8 cellular contexts compared by ENCODE assay signal in genomic region chr9:127244609-127245601, GRCh38. TPM values are rescaled to one million over a fixed set of nuclear protein-coding genes. Genes with fewer than 3 reads are reported as not detected.
DNase-seq lines count a peak whose midpoint lies in the region; ATAC-seq and TF ChIP-seq lines count a peak whose summit lies in the region.

No MANE protein-coding gene starts in this region.

- H2AFZ ChIP-seq in OCI-LY7 (ENCODE audit: low read length), result peak overlapping the region; percentile 93

- H3K4me3 ChIP-seq in OCI-LY7 (ENCODE audit: low read depth, low read length, poor library complexity, severe bottlenecking), result peak overlapping the region; percentile 70
- H3K4me3 ChIP-seq in epithelial cell of esophagus (ENCODE audit: low read length), result peak overlapping the region; percentile 68
- peak overlapping the region; percentile 40 for H3K4me3 ChIP-seq in mononuclear cell (ENCODE audit: low read length)

- BruUV-seq in OCI-LY7 (replicated peaks; lab: Mats Ljungman, UMichigan), result TSS peak; percentile 79

- intact Hi-C loops in OCI-LY7 (cut with micrococcal nuclease; ENCODE audit: unreplicated experiment), result no loop called here

- CTCF ChIA-PET in OCI-LY7 (lab: Charles Lee; ENCODE audit: unreplicated experiment), result no interaction called here

- peak overlapping the region; percentile 61 for H3K4me2 ChIP-seq in OCI-LY7 (ENCODE audit: low read length)

- H3K79me2 ChIP-seq in OCI-LY7 (ENCODE audit: insufficient read depth, low read depth, low read length), result no peaks in the 10 kb centered on the region

- DNase-seq in DMS 273 (lab: John Stamatoyannopoulos, UW; ENCODE audit: unreplicated experiment), result peak; percentile 99
- DNase-seq in HuH-7.5 (ENCODE audit: low spot score), result peak; percentile 90
- peak; percentile 97 for DNase-seq in OCI-LY7 (ENCODE audit: low spot score)
- DNase-seq in activated T-cell treated with anti-CD3 and anti-CD28 coated beads for 24 hours (ENCODE audit: low read depth), result peak; percentile 93
- DNase-seq in epithelial cell of esophagus (ENCODE audit: low read depth), result peak; percentile 97
- DNase-seq in stimulated activated CD8-positive, alpha-beta memory T cell treated with anti-CD3 and anti-CD28 coated beads, Interleukin-2, amount 100 ng/mL, for 1 hour (ENCODE audit: low read depth in 2 of 2), result peak; percentile 84 to 88

- no peaks in the 10 kb centered on the region for H3K27me3 ChIP-seq in mononuclear cell (ENCODE audit: insufficient read depth, low read length)

- peak; percentile 99 for ATAC-seq in GM21526 (IDR thresholded peaks at IDR 0.05; ENCODE audit: low FRiP score, unreplicated experiment)

- H3K27ac ChIP-seq in OCI-LY7 (ENCODE audit: low read depth, low read length, poor library complexity, severe bottlenecking), result no peak overlapping the region

- H3K36me3 ChIP-seq in OCI-LY7 (ENCODE audit: insufficient read depth, low read length), result no peaks in the 10 kb centered on the region

- H3K4me1 ChIP-seq in OCI-LY7 (ENCODE audit: insufficient read depth, low read length, poor library complexity, severe bottlenecking) (peaks cover 11% of the 10 kb centered on the region), mononuclear cell (ENCODE audit: insufficient read depth, low read length) (peaks cover 14% of the 10 kb centered on the region)

- H3K9me2 ChIP-seq in OCI-LY7 (ENCODE audit: insufficient read depth, low read length), result no peaks in the 10 kb centered on the region

- POLR2A ChIA-PET in OCI-LY7 (lab: Charles Lee), result interaction anchor here (0.6 to 1.7 kb wide), 7 partner anchors 8 to 35 kb away, joined by 3 to 9 read pairs (median 3); no protein-coding TSS in a partner anchor

- no peaks in the 10 kb centered on the region for H3K9me3 ChIP-seq in OCI-LY7 (ENCODE audit: low read length)
- no peaks in the 10 kb centered on the region for H3K9me3 ChIP-seq in mononuclear cell (ENCODE audit: low read depth, low read length)

- no peaks in the 10 kb centered on the region for H4K20me1 ChIP-seq in OCI-LY7 (ENCODE audit: insufficient read depth, low read length)

- TF ChIP-seq CTCF in OCI-LY7 (conservative IDR thresholded peaks at IDR 0.05; ENCODE audit: low read length) (no peak), epithelial cell of esophagus (IDR thresholded peaks at IDR 0.05; ENCODE audit: insufficient read depth, low read depth, low read length, missing control alignments) (no peak)

RNA-seq across cellular contexts. Expression of gene GARNL3, which starts 19.7 kb away (rescaled TPM):
- total RNA-seq in OCI-LY7 (2014; rRNA removed; shearing (Covaris generic)), result 17.2 and 21.1 TPM in 2 replicates
- total RNA-seq in OCI-LY7 (2022) (16.1 and 23.2 TPM in 2 replicates), mononuclear cell (1.0 TPM)
